Comparison of ENCODE assay signal across 18 cellular contexts in the genomic region with DNA sequence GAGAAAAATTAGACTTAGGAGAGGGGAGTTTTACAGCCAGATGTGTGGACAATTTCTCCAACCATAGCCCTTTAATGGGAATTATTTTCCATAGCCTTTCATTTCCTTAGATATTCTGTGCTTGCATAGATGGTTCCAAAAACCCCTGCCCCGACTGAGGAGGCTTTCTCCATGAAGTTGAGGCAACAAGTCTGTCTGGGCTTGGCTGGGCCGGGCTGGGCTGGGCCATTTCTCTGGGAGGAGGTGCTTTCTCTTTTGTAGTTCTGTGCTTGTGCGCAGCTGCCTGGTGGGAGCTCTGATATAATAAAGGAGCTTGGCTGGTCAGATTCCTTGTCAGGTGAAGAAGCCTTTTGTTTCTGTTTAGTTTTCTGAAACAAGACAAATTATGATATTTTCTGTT.
DNase-seq lines count a peak whose midpoint lies in the region; TF ChIP-seq lines count a peak whose summit lies in the region.
"Had no signal": no experiment of that assay in that cellular context is flagged by ENCODE, and none has a peak within 500 bp of the region (broad histone marks: within the 10 kb centered on the region; RNA-seq: fewer than 3 reads in every experiment).

No MANE protein-coding gene starts in this region.

- no peak overlapping the region for H3K9ac ChIP-seq in muscle layer of colon (ENCODE audit: low read length)
- H3K9ac ChIP-seq: BLaER1 had no signal

- peaks cover under 1% of the 10 kb centered on the region for H3K4me1 Mint-ChIP-seq in endothelial cell (ENCODE audit: unreplicated experiment)
- H3K4me1 Mint-ChIP-seq: natural killer cell had no signal

- no peaks in the 10 kb centered on the region for H3K36me3 Mint-ChIP-seq in endothelial cell (ENCODE audit: low read depth, unreplicated experiment)
- H3K36me3 Mint-ChIP-seq: activated naive CD8-positive, alpha-beta T cell treated with anti-CD3 and anti-CD28 coated beads, Interleukin-2, amount 10 ng/mL, durations not matched to agents 7 days and 5 days; natural killer cell had no signal

- H3K4me1 ChIP-seq in muscle layer of colon (ENCODE audit: insufficient read depth, low read length), result peaks cover 33% of the 10 kb centered on the region
- peaks cover 0 to 41% (median 17%) of the 10 kb centered on the region in 4 donors for H3K4me1 ChIP-seq in tibial artery
- H3K4me1 ChIP-seq: BLaER1 had no signal

- peaks cover 2% of the 10 kb centered on the region for H3K27me3 Mint-ChIP-seq in endothelial cell (ENCODE audit: unreplicated experiment)

- H3K4me3 Mint-ChIP-seq in endothelial cell (ENCODE audit: unreplicated experiment), result no peak overlapping the region
- H3K4me3 Mint-ChIP-seq: activated naive CD8-positive, alpha-beta T cell treated with anti-CD3 and anti-CD28 coated beads, Interleukin-2, amount 10 ng/mL, durations not matched to agents 7 days and 5 days; natural killer cell had no signal

- no peak overlapping the region for H3K27ac Mint-ChIP-seq in endothelial cell (ENCODE audit: unreplicated experiment)
- H3K27ac Mint-ChIP-seq: activated naive CD8-positive, alpha-beta T cell treated with anti-CD3 and anti-CD28 coated beads, Interleukin-2, amount 10 ng/mL, durations not matched to agents 7 days and 5 days; natural killer cell had no signal

- H3K9me3 Mint-ChIP-seq in endothelial cell (ENCODE audit: unreplicated experiment), result no peaks in the 10 kb centered on the region
- H3K9me3 Mint-ChIP-seq: activated naive CD8-positive, alpha-beta T cell treated with anti-CD3 and anti-CD28 coated beads, Interleukin-2, amount 10 ng/mL, durations not matched to agents 7 days and 5 days; natural killer cell had no signal

- peak overlapping the region; percentile 64 for H3K27ac ChIP-seq in muscle layer of colon (ENCODE audit: low read depth, low read length)
- H3K27ac ChIP-seq in tibial artery, result peak overlapping the region; percentile 77 to 79
- H3K27ac ChIP-seq: BLaER1 had no signal

- intact Hi-C loops in tibial artery (cut with DNase I; ENCODE audit: low total_unique reads), result loop anchor here (5.0 kb wide), 1 partner anchor 69 kb away; a partner anchor contains a TSS

- DNase-seq in NCI-H2227 treated with DMSO at 0.1 percent for 48 hours (lab: John Stamatoyannopoulos, UW) (peak; percentile 17), fibroblast of the aortic adventitia (ENCODE audit: low read depth) (peak; percentile 41), tibial artery (peak; percentile 70 to 87), DMS53 treated with DMSO at 0.1 percent for 48 hours (lab: John Stamatoyannopoulos, UW; ENCODE audit: unreplicated experiment) (no peak), DMS 273 treated with DMSO at 0.1 percent for 48 hours (lab: John Stamatoyannopoulos, UW) (no peak), endothelial cell (ENCODE audit: low spot score) (no peak)
- no peak for DNase-seq in stimulated activated CD4-positive, alpha-beta T cell treated with anti-CD3 and anti-CD28 coated beads, Interleukin-4, amount 100 ng/mL, for 4 hours
- DNase-seq: activated CD4-positive, alpha-beta T cell treated with anti-CD3 and anti-CD28 coated beads for 4 hours; activated naive CD8-positive, alpha-beta T cell treated with anti-CD3 and anti-CD28 coated beads, Interleukin-2, amount 10 ng/mL, durations not matched to agents 7 days and 5 days; activated T-cell treated with anti-CD3 and anti-CD28 coated beads for 4 hours; cerebellar nuclear complex; GOT3; natural killer cell; NCI-H2081 treated with DMSO at 0.1 percent for 48 hours; SIG-M5; stimulated activated CD4-positive, alpha-beta T cell treated with anti-CD3 and anti-CD28 coated beads, Interleukin-2, amount 100 ng/mL, for 48 hours had no signal

- H3K27me3 ChIP-seq in muscle layer of colon (ENCODE audit: control insufficient read depth in 1 of 2, insufficient read depth in 2 of 2, low read length in 2 of 2) (no peaks in the 10 kb centered on the region), tibial artery (no peaks in the 10 kb centered on the region)
- H3K27me3 ChIP-seq: BLaER1 had no signal

- H3K9me3 ChIP-seq in muscle layer of colon (ENCODE audit: low read length) (no peaks in the 10 kb centered on the region), tibial artery (no peaks in the 10 kb centered on the region)
- H3K9me3 ChIP-seq: BLaER1 had no signal

- H3K36me3 ChIP-seq in muscle layer of colon (ENCODE audit: insufficient read depth, low read length) (no peaks in the 10 kb centered on the region), tibial artery (no peaks in the 10 kb centered on the region)
- H3K36me3 ChIP-seq: BLaER1 had no signal

- TF ChIP-seq CTCF in fibroblast of the aortic adventitia (IDR thresholded peaks at IDR 0.05; ENCODE audit: insufficient read depth, low read length), result no peak
- no peak for TF ChIP-seq CTCF in tibial artery (IDR thresholded peaks at IDR 0.05)
- no peak for TF ChIP-seq CTCF in endothelial cell (IDR thresholded peaks at IDR 0.05; ENCODE audit: unreplicated experiment)

- H3K4me3 ChIP-seq in fibroblast of the aortic adventitia (ENCODE audit: low read depth, low read length) (no peak overlapping the region), muscle layer of colon (ENCODE audit: low read depth in 1 of 2, low read length in 2 of 2) (peak overlapping the region in 1 of 2 donors; percentile 38), tibial artery (no peak overlapping the region)
- H3K4me3 ChIP-seq: BLaER1 had no signal

Comparison
In these comparisons a context has a peak if more than half of its experiments do, and no peak if none do; other contexts are left out.
1. DNase-seq: peak in NCI-H2227 treated with DMSO at 0.1 percent for 48 hours (single experiment), fibroblast of the aortic adventitia (single experiment) and tibial artery (2 of 2); none in DMS53 treated with DMSO at 0.1 percent for 48 hours (single experiment), DMS 273 treated with DMSO at 0.1 percent for 48 hours (single experiment), stimulated activated CD4-positive, alpha-beta T cell treated with anti-CD3 and anti-CD28 coated beads, Interleukin-4, amount 100 ng/mL, for 4 hours (0 of 2) and endothelial cell (single experiment).